9 cellular contexts compared by ENCODE assay signal in the genomic region with DNA sequence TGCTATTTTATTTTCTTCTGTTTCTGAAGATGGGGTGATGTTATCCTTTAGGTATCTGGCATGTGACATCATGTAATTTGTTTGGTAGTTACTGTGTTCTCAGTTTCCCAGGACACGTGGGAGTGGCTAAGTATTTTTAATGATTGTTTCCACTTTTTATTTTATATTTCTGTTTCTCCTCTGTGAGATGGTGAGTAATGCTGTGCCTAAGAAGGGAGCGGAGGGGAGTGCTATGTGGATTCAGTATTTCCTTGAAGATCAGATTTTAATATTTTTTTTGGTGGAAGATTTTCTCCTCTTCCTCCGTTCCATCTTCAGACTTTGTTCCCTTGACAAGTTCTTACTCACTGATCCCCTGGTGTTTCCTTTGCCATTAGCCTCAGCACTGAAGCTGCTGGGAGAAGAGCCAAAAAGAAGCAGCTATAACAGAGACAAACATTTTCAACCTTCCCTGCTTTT.
A peak's percentile ranks its signal among the peaks of the same experiment; 100 is the strongest.
DNase-seq lines count a peak whose midpoint lies in the region; ATAC-seq and TF ChIP-seq lines count a peak whose summit lies in the region.
"Had no signal": no experiment of that assay in that cellular context is flagged by ENCODE, and none has a peak within 500 bp of the region (broad histone marks: within the 10 kb centered on the region; RNA-seq: fewer than 3 reads in every experiment).

No MANE protein-coding gene starts in this region.

- in situ Hi-C loops in Caki2 (cut with HindIII; ENCODE audit: low pct_unique_long_range_greater_than_20kb, low sequenced_read_pairs), result no loop called here

- ATAC-seq in HG02623 (IDR thresholded peaks at IDR 0.05; ENCODE audit: unreplicated experiment) (no peak), HG02798 (IDR thresholded peaks at IDR 0.05; ENCODE audit: poor library complexity, unreplicated experiment) (no peak), GM19324 (IDR thresholded peaks at IDR 0.05; ENCODE audit: low FRiP score, unreplicated experiment) (no peak)

- DNase-seq in Caki2 (ENCODE audit: low read depth), result peak; percentile 71
- peak; percentile 15 for DNase-seq in NCI-H2171 treated with DMSO at 0.1 percent for 48 hours (lab: John Stamatoyannopoulos, UW)
- peak; percentile 45 for DNase-seq in epithelial cell of esophagus (ENCODE audit: low read depth)
- peak; percentile 30 for DNase-seq in non-pigmented ciliary epithelial cell (ENCODE audit: low read depth)
- no peak for DNase-seq in activated naive CD4-positive, alpha-beta T cell treated with anti-CD3 and anti-CD28 coated beads, Interleukin-2, amount 50 U/mL, for 16 hours
- DNase-seq: colonic mucosa had no signal

- peak; percentile 10 for TF ChIP-seq CTCF in epithelial cell of esophagus (IDR thresholded peaks at IDR 0.05; ENCODE audit: insufficient read depth, low read depth, low read length, missing control alignments)

- H3K4me3 ChIP-seq in epithelial cell of esophagus (ENCODE audit: low read length), result no peak overlapping the region
- H3K4me3 ChIP-seq: colonic mucosa had no signal
